ENCODE assay signal across 10 cellular contexts in genomic region chr12:12975322-12976077, GRCh38. TPM values are rescaled to one million over a fixed set of nuclear protein-coding genes. Genes with fewer than 3 reads are reported as not detected.
DNase-seq lines count a peak whose midpoint lies in the region; ATAC-seq, FAIRE-seq and TF ChIP-seq lines count a peak whose summit lies in the region.
"Had no signal": no experiment of that assay in that cellular context is flagged by ENCODE, and none has a peak within 500 bp of the region (broad histone marks: within the 10 kb centered on the region; RNA-seq: fewer than 3 reads in every experiment).

No MANE protein-coding gene starts in this region.

- no peak overlapping the region for H3K23ac ChIP-seq in neuronal stem cell (ENCODE audit: low read depth, low read length, poor library complexity)

- H3K27me3 ChIP-seq in K562 (ENCODE audit: control insufficient read depth in 2 of 2, insufficient read depth in 2 of 2, low read length in 2 of 2) = no peaks in the 10 kb centered on the region
- no peaks in the 10 kb centered on the region for H3K27me3 ChIP-seq in liver (ENCODE audit: control insufficient read depth in 4 of 4, insufficient read depth in 4 of 4, low read length in 3 of 4)
- H3K27me3 ChIP-seq in neuronal stem cell (ENCODE audit: control insufficient read depth in 3 of 3, insufficient read depth in 3 of 3, low read depth in 1 of 3, low read length in 3 of 3) = no peaks in the 10 kb centered on the region
- H3K27me3 ChIP-seq: ovary had no signal

- no peaks in the 10 kb centered on the region for H3K27me3 Mint-ChIP-seq in activated naive CD8-positive, alpha-beta T cell treated with anti-CD3 and anti-CD28 coated beads for 36 hours

- H3K4me1 Mint-ChIP-seq in activated naive CD8-positive, alpha-beta T cell treated with anti-CD3 and anti-CD28 coated beads for 36 hours = no peaks in the 10 kb centered on the region

- FAIRE-seq in K562 (lab: Jason Lieb, UNC) = no peak

- no peaks in the 10 kb centered on the region for H3K9me1 ChIP-seq in K562 (ENCODE audit: control insufficient read depth, insufficient read depth, low read length)

- peak; percentile 21 to 61; a peak in 3 of 4 replicates for TF ChIP-seq RAD21 in K562 (CRISPR knock-in tag; conservative IDR thresholded peaks at IDR 0.05 in 1 of 2, IDR thresholded peaks at IDR 0.05 in 1 of 2)
- peak; percentile 48 to 70 for TF ChIP-seq RAD21 in liver (IDR thresholded peaks at IDR 0.05)

- no peak for TF ChIP-seq POLR2A in K562 (conservative IDR thresholded peaks at IDR 0.05)

- WGBS in K562 (ENCODE audit: insufficient coverage, low coverage, missing lambda C conversion rate) = 72% methylated on average over 13 of the region's 14 CpGs
- WGBS in liver = 88% methylated on average over 14 of the region's 14 CpGs
- no CpG with 5 or more reads among the region's 14 CpGs for WGBS in neuronal stem cell (ENCODE audit: extremely low coverage in 2 of 2, insufficient read length in 2 of 2, insufficient replicate concordance in 1 of 2), 2 donors

- H3K36me3 ChIP-seq in K562 (ENCODE audit: control insufficient read depth, insufficient read depth, low read length) (peaks cover 5% of the 10 kb centered on the region; the same call in 2 of the 3 replicates), liver (ENCODE audit: control insufficient read depth in 4 of 4, insufficient read depth in 3 of 4, low read depth in 1 of 4, low read length in 3 of 4) (peaks cover 12 to 70% (median 58%) of the 10 kb centered on the region in 4 donors), neuronal stem cell (replicated peaks in 1 of 2; ENCODE audit: control insufficient read depth in 2 of 2, insufficient read depth in 2 of 2, low read length in 2 of 2) (peaks cover 21 to 40% of the 10 kb centered on the region in 2 donors)
- H3K36me3 ChIP-seq: ovary had no signal

- no peak overlapping the region for H3K4me3 Mint-ChIP-seq in activated naive CD8-positive, alpha-beta T cell treated with anti-CD3 and anti-CD28 coated beads for 36 hours

- no TSS peak for BruUV-seq in K562 (replicated peaks; lab: Mats Ljungman, UMichigan)

- no peak overlapping the region for H3K9ac ChIP-seq in K562 (ENCODE audit: insufficient read depth in 1 of 2, low read depth in 2 of 2, low read length in 2 of 2)
- H3K9ac ChIP-seq in liver (ENCODE audit: low read depth in 1 of 2, low read length in 2 of 2) = no peak overlapping the region
- no peak overlapping the region for H3K9ac ChIP-seq in neuronal stem cell (ENCODE audit: low read depth, low read length, poor library complexity)

- H3K4me2 ChIP-seq in K562 (ENCODE audit: insufficient read depth, low read length) = no peak overlapping the region
- H3K4me2 ChIP-seq in neuronal stem cell (ENCODE audit: insufficient read depth, low read length, poor library complexity, severe bottlenecking) = no peak overlapping the region

- no peak overlapping the region for H2AK5ac ChIP-seq in neuronal stem cell (ENCODE audit: low read depth, low read length)

- H3K9me3 ChIP-seq in K562 (replicated peaks; ENCODE audit: control insufficient read depth, insufficient read depth, low read depth, low read length) (no peaks in the 10 kb centered on the region), liver (ENCODE audit: control insufficient read depth in 4 of 4, low read length in 3 of 4) (no peaks in the 10 kb centered on the region), neuronal stem cell (replicated peaks in 1 of 2; ENCODE audit: control insufficient read depth in 2 of 2, insufficient read depth in 1 of 2, low read depth in 1 of 2, low read length in 2 of 2) (peaks cover 12 to 18% of the 10 kb centered on the region in 2 donors)
- H3K9me3 ChIP-seq: ovary had no signal

- no peak overlapping the region for H3K27ac Mint-ChIP-seq in activated naive CD8-positive, alpha-beta T cell treated with anti-CD3 and anti-CD28 coated beads for 36 hours

- H3K4me1 ChIP-seq in K562 (replicated peaks in 1 of 2; ENCODE audit: control insufficient read depth in 2 of 2, insufficient read depth in 2 of 2, low read length in 2 of 2) = peaks cover 0 to 2% of the 10 kb centered on the region in 2 experiments; a peak in 2 of 5 replicates
- H3K4me1 ChIP-seq in liver (ENCODE audit: control insufficient read depth in 4 of 4, insufficient read depth in 4 of 4, low read length in 3 of 4) = no peaks in the 10 kb centered on the region
- H3K4me1 ChIP-seq in neuronal stem cell (ENCODE audit: control insufficient read depth in 2 of 2, insufficient read depth in 1 of 2, low read depth in 1 of 2, low read length in 2 of 2) = peaks cover 10 to 16% of the 10 kb centered on the region in 2 donors

- ATAC-seq in K562 (peak; percentile 90), HG03457 (IDR thresholded peaks at IDR 0.05; ENCODE audit: unreplicated experiment) (no peak)

- TF ChIP-seq EP300 in K562 (IDR thresholded peaks at IDR 0.05; ENCODE audit: low read length) = no peak

- no peak overlapping the region for H2BK12ac ChIP-seq in neuronal stem cell (ENCODE audit: low read length)

- peak; percentile 77 for TF ChIP-seq CTCF in LNCaP clone FGC (IDR thresholded peaks at IDR 0.05; ENCODE audit: control insufficient read depth, extremely low read depth, insufficient read depth)
- TF ChIP-seq CTCF in K562 (IDR thresholded peaks at IDR 0.05 in 2 of 3, conservative IDR thresholded peaks at IDR 0.05 in 1 of 3; ENCODE audit: insufficient read depth in 2 of 3, low read depth in 1 of 3, low read length in 3 of 3) = peak; percentile 53 to 62 (median 59); a peak in 4 of 6 replicates
- TF ChIP-seq CTCF in liver (IDR thresholded peaks at IDR 0.05; ENCODE audit: low read depth, low read length, missing input control) = no peak

- in situ Hi-C loops in K562 (cut with MboI) = no loop called here

- H3K27ac ChIP-seq in K562 (ENCODE audit: extremely low read depth, low read depth, low read length) (no peak overlapping the region), liver (ENCODE audit: low read depth in 1 of 2, low read length in 2 of 2) (no peak overlapping the region), neuronal stem cell (replicated peaks; ENCODE audit: low read length) (no peak overlapping the region)
- H3K27ac ChIP-seq: ovary, SK-N-MC had no signal

- no peak overlapping the region for H2BK5ac ChIP-seq in neuronal stem cell (ENCODE audit: low read length)

- no peaks in the 10 kb centered on the region for H3K79me2 ChIP-seq in K562 (ENCODE audit: control insufficient read depth, insufficient read depth, low read length)

- POLR2A ChIA-PET in K562 (lab: Yijun Ruan, JAX) = interaction anchor here (0.7 kb wide), 1 partner anchor 10 kb away, joined by 3 read pairs; no protein-coding TSS in a partner anchor

- H3K4ac ChIP-seq in neuronal stem cell (ENCODE audit: low read length) = no peak overlapping the region

- H3K4me3 ChIP-seq in LNCaP clone FGC (ENCODE audit: low read depth, low read length) = no peak overlapping the region
- no peak overlapping the region for H3K4me3 ChIP-seq in K562
- no peak overlapping the region for H3K4me3 ChIP-seq in liver (ENCODE audit: low read depth in 1 of 3, low read length in 3 of 3)
- H3K4me3 ChIP-seq in neuronal stem cell (ENCODE audit: low read length in 2 of 2) = no peak overlapping the region
- H3K4me3 ChIP-seq: ovary, SK-N-MC had no signal

- CTCF ChIA-PET in K562 (lab: Yijun Ruan, JAX; ENCODE audit: low intra/inter-chr PET ratio) = interaction anchor here (0.6 to 1.4 kb wide), 2 partner anchors 12 to 59 kb away, joined by 3 to 7 read pairs; no protein-coding TSS in a partner anchor

- H4K91ac ChIP-seq in neuronal stem cell (ENCODE audit: low read depth, low read length, poor library complexity) = no peak overlapping the region

- H2AFZ ChIP-seq in K562 (ENCODE audit: low read depth, low read length) (no peak overlapping the region), neuronal stem cell (ENCODE audit: low read length) (no peak overlapping the region)

- H3K14ac ChIP-seq in neuronal stem cell (ENCODE audit: low read length) = no peak overlapping the region

- DNase-seq in EL = peak; percentile 70
- no peak for DNase-seq in LNCaP clone FGC (ENCODE audit: low read depth)
- DNase-seq in K562 (ENCODE audit: extremely low read depth in 1 of 4, low spot score in 3 of 4) = peak; percentile 10 to 45 (median 22)
- DNase-seq in KG1 (lab: John Stamatoyannopoulos, UW) = no peak
- DNase-seq in neuronal stem cell (ENCODE audit: low spot score) = no peak
- DNase-seq in activated naive CD8-positive, alpha-beta T cell treated with anti-CD3 and anti-CD28 coated beads for 36 hours = no peak

- no peak overlapping the region for H2BK120ac ChIP-seq in neuronal stem cell (ENCODE audit: low read depth, low read length)

- H3K36me3 Mint-ChIP-seq in activated naive CD8-positive, alpha-beta T cell treated with anti-CD3 and anti-CD28 coated beads for 36 hours = peaks cover 48% of the 10 kb centered on the region

- H4K20me1 ChIP-seq in K562 (replicated peaks; ENCODE audit: control insufficient read depth, insufficient read depth, low read length) = no peaks in the 10 kb centered on the region

- intact Hi-C loops in K562 (cut with micrococcal nuclease) = loop anchor here (2.0 kb wide), 1 partner anchor 59 kb away; no protein-coding TSS in a partner anchor

- H3K79me1 ChIP-seq in neuronal stem cell (ENCODE audit: low read depth, low read length) = no peaks in the 10 kb centered on the region

- H3K9me3 Mint-ChIP-seq in activated naive CD8-positive, alpha-beta T cell treated with anti-CD3 and anti-CD28 coated beads for 36 hours = peaks cover 13% of the 10 kb centered on the region

- H3K18ac ChIP-seq in neuronal stem cell (ENCODE audit: low read length) = no peak overlapping the region

- no peak overlapping the region for H2BK15ac ChIP-seq in neuronal stem cell (ENCODE audit: low read length)

- no peak overlapping the region for H4K8ac ChIP-seq in neuronal stem cell (ENCODE audit: low read depth, low read length)

RNA-seq across cellular contexts. Expression of gene GPRC5D, which starts 23.5 kb away (rescaled TPM):
- not detected in 2 replicates for total RNA-seq in K562 (2011; cell fraction: chromatin; rRNA removed; ENCODE audit: low replicate concordance)
- not detected in 2 replicates for total RNA-seq in K562 (2011; cell fraction: nucleolus; rRNA removed)
- total RNA-seq in K562 (2011; cell fraction: nucleoplasm; rRNA removed) = not detected in 2 replicates
- total RNA-seq in K562 (2014; rRNA removed) (not detected in 2 replicates), K562 (2014; rRNA removed; fragmentation: Illumina TruSeq; extraction: Trizol) (not detected in 2 replicates), K562 (2015; rRNA removed; fragmentation: Illumina TruSeq; extraction: Trizol) (not detected in 2 replicates), K562 (2021) (not detected in 2 replicates), liver (under 1 TPM in 1 of 2 donors, not detected in 1; 0.17 TPM)
- polyA plus RNA-seq in K562 (2011; rRNA removed) (0.08 TPM in 1 of 2 replicates, not detected in the other), K562 (2014; fragmentation: Illumina TruSeq; extraction: Trizol) (not detected in 2 replicates), K562 (2014; fragmentation: Nextera tagmentation; extraction: Ambion mirVana) (1 to 10 TPM; 1.0 to 1.1 TPM), K562 (2014; rRNA removed) (not detected in 2 replicates), liver (under 1 TPM in 1 of 2 donors, not detected in 1; 0.13 TPM)
- not detected in 2 replicates for polyA plus RNA-seq in K562 (2011; cell fraction: cytosol; rRNA removed)
- not detected in 2 replicates for polyA plus RNA-seq in K562 (2011; cell fraction: nucleus; rRNA removed)
- polyA plus RNA-seq in K562 (2012) = 0.86 and 1.0 TPM in 2 replicates
- not detected in 2 replicates for polyA minus RNA-seq in K562 (2011; rRNA and poly(A)+ RNA removed)
- not detected in 2 replicates for polyA minus RNA-seq in K562 (2011; cell fraction: cytosol; rRNA and poly(A)+ RNA removed)
- not detected in 2 replicates for polyA minus RNA-seq in K562 (2011; cell fraction: nucleus; rRNA and poly(A)+ RNA removed)
- 0.04 TPM for polyA plus RNA-seq in neuronal stem cell (2013, experiment 1 of 2)
- 0.04 TPM for polyA plus RNA-seq in neuronal stem cell (2013, experiment 2 of 2)
- total RNA-seq in activated naive CD8-positive, alpha-beta T cell treated with anti-CD3 and anti-CD28 coated beads for 36 hours = not detected

RNA-seq across cellular contexts. Expression of gene HEBP1, which starts 24.6 kb away (rescaled TPM):
- 3.2 and 4.8 TPM in 2 replicates for total RNA-seq in K562 (2011; cell fraction: chromatin; rRNA removed; ENCODE audit: low replicate concordance)
- total RNA-seq in K562 (2011; cell fraction: nucleolus; rRNA removed) = 1.7 and 1.8 TPM in 2 replicates
- total RNA-seq in K562 (2011; cell fraction: nucleoplasm; rRNA removed) = 4.2 and 4.4 TPM in 2 replicates
- total RNA-seq in K562 (2014; rRNA removed) = 2.3 and 2.7 TPM in 2 replicates
- total RNA-seq in K562 (2014; rRNA removed; fragmentation: Illumina TruSeq; extraction: Trizol) = 1.3 and 1.8 TPM in 2 replicates
- 1.3 and 1.6 TPM in 2 replicates for total RNA-seq in K562 (2015; rRNA removed; fragmentation: Illumina TruSeq; extraction: Trizol)
- 8.3 and 8.6 TPM in 2 replicates for total RNA-seq in K562 (2021)
- 2.4 and 5.2 TPM in 2 replicates for polyA plus RNA-seq in K562 (2011; rRNA removed)
- 2.8 and 5.6 TPM in 2 replicates for polyA plus RNA-seq in K562 (2011; cell fraction: cytosol; rRNA removed)
- 2.6 and 3.0 TPM in 2 replicates for polyA plus RNA-seq in K562 (2011; cell fraction: nucleus; rRNA removed)
- polyA plus RNA-seq in K562 (2012) = 9.0 and 17.5 TPM in 2 replicates
- polyA plus RNA-seq in K562 (2014; fragmentation: Illumina TruSeq; extraction: Trizol) = 10.1 and 11.1 TPM in 2 replicates
- 1 to 10 TPM; 1.1 to 1.4 TPM for polyA plus RNA-seq in K562 (2014; fragmentation: Nextera tagmentation; extraction: Ambion mirVana)
- 5.1 and 5.4 TPM in 2 replicates for polyA plus RNA-seq in K562 (2014; rRNA removed)
- 4.2 and 5.4 TPM in 2 replicates for polyA minus RNA-seq in K562 (2011; rRNA and poly(A)+ RNA removed)
- polyA minus RNA-seq in K562 (2011; cell fraction: cytosol; rRNA and poly(A)+ RNA removed) = 4.4 and 4.7 TPM in 2 replicates
- 1.8 and 3.0 TPM in 2 replicates for polyA minus RNA-seq in K562 (2011; cell fraction: nucleus; rRNA and poly(A)+ RNA removed)
- 10 to 100 TPM; 27.7 to 33.6 TPM for total RNA-seq in liver
- polyA plus RNA-seq in liver = 10 to 100 TPM; 66.9 to 70.0 TPM
- polyA plus RNA-seq in neuronal stem cell (2013, experiment 1 of 2) = 63.7 TPM
- 63.2 TPM for polyA plus RNA-seq in neuronal stem cell (2013, experiment 2 of 2)
- total RNA-seq in activated naive CD8-positive, alpha-beta T cell treated with anti-CD3 and anti-CD28 coated beads for 36 hours = 10 to 100 TPM; 21.0 to 21.2 TPM

Comparison
In these comparisons a context has a peak if more than half of its experiments do, and no peak if none do; other contexts are left out.
1. DNase-seq: peak in EL (single experiment) and K562 (4 of 4); none in LNCaP clone FGC (single experiment), KG1 (single experiment), neuronal stem cell (single experiment) and activated naive CD8-positive, alpha-beta T cell treated with anti-CD3 and anti-CD28 coated beads for 36 hours (single experiment).